In the genomic region with DNA sequence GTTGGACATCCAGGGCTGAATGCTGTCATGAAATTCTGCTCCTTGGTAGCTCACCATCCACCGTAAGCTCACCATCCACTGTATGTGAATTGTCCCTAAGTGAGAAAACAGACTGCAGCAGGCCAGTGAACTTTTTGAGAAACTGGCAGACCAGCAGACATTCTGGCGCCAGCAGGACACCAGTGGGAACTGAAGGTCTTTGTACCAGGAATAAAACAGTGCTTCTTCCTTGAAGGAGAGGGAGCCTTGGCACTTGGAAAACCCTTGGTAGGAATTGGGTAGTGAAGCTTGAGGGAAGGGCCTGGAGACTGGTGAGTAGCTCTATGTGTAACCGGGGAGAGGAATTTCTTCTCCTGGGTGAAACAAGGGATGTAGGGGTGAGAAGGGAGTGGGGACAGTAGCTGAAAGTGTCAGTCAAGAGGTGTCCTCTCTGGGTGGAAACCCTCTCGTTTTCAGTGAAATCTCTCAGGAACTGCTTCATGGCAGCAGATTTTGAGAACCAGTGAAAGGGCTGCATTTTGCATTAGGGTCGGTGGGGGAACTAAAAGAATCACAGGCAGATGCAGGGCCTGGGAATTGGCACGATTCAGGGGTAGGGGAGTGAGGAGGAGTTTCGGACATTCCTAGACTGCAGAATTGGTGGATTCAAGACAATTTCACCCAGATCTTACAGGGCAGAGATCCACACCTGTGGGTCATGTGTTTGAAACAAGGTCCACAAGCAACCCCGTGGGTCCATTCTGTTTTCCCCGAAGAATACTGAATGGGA, we compare ENCODE assay signal across 8 cellular contexts.
DNase-seq lines count a peak whose midpoint lies in the region; ATAC-seq and TF ChIP-seq lines count a peak whose summit lies in the region.

No MANE protein-coding gene starts in this region.

- H3K9me3 ChIP-seq in heart right ventricle (no peaks in the 10 kb centered on the region), mucosa of descending colon (no peaks in the 10 kb centered on the region), upper lobe of right lung (no peaks in the 10 kb centered on the region)

- H3K27ac Mint-ChIP-seq in brain: peak overlapping the region; percentile 52 to 82 (median 78)

- peaks cover 0 to 6% (median 0%) of the 10 kb centered on the region in 5 experiments for H3K9me3 Mint-ChIP-seq in brain

- DNase-seq in heart right ventricle (no peak), left ventricle myocardium superior (no peak), mucosa of descending colon (peak in 2 of 3 donors; percentile 52 to 55), upper lobe of right lung (no peak), AML-193 (lab: John Stamatoyannopoulos, UW) (no peak)
- DNase-seq in stimulated activated CD4-positive, alpha-beta T cell treated with anti-CD3 and anti-CD28 coated beads, Interleukin-4, amount 100 ng/mL, for 1 hour: no peak

- H3K36me3 ChIP-seq in heart right ventricle (no peaks in the 10 kb centered on the region), mucosa of descending colon (ENCODE audit: low read depth) (no peaks in the 10 kb centered on the region), upper lobe of right lung (no peaks in the 10 kb centered on the region)

- H3K4me1 Mint-ChIP-seq in brain: peaks cover 69% of the 10 kb centered on the region

- ATAC-seq in heart right ventricle: peak in 3 of 8 donors; percentile 9 to 30 (median 23)
- ATAC-seq in left ventricle myocardium superior: no peak
- peak; percentile 12 for ATAC-seq in mucosa of descending colon
- ATAC-seq in upper lobe of right lung: no peak
- no peak for ATAC-seq in HG02884 (IDR thresholded peaks at IDR 0.05; ENCODE audit: unreplicated experiment)

- peak overlapping the region in 8 of 10 donors; percentile 34 to 62 (median 52) for H3K4me3 ChIP-seq in heart right ventricle
- H3K4me3 ChIP-seq in mucosa of descending colon: no peak overlapping the region
- H3K4me3 ChIP-seq in upper lobe of right lung: peak overlapping the region; percentile 36

- H3K27me3 Mint-ChIP-seq in brain: peaks cover 9% of the 10 kb centered on the region

- H3K36me3 Mint-ChIP-seq in brain: no peaks in the 10 kb centered on the region

- H3K4me1 ChIP-seq in heart right ventricle (peaks cover 0 to 41% (median 21%) of the 10 kb centered on the region in 9 donors), mucosa of descending colon (ENCODE audit: low read depth) (peaks cover 21% of the 10 kb centered on the region), upper lobe of right lung (peaks cover 14% of the 10 kb centered on the region)

- H3K27me3 ChIP-seq in heart right ventricle: peaks cover 0 to 50% (median 43%) of the 10 kb centered on the region in 7 donors
- peaks cover 30% of the 10 kb centered on the region for H3K27me3 ChIP-seq in upper lobe of right lung

- WGBS in heart right ventricle, 2 donors: 47 to 48% methylated on average over 9 of the region's 9 CpGs

- peak overlapping the region in 6 of 10 donors; percentile 8 to 73 (median 40) for H3K27ac ChIP-seq in heart right ventricle
- no peak overlapping the region for H3K27ac ChIP-seq in upper lobe of right lung

- TF ChIP-seq CTCF in heart right ventricle (IDR thresholded peaks at IDR 0.05) (no peak), brain (conservative IDR thresholded peaks at IDR 0.05) (no peak), mucosa of descending colon (IDR thresholded peaks at IDR 0.05) (no peak), upper lobe of right lung (IDR thresholded peaks at IDR 0.05) (no peak)

- peak overlapping the region; percentile 85 to 91 (median 88) for H3K4me3 Mint-ChIP-seq in brain

- intact Hi-C loops in heart right ventricle (cut with DNase I) (loop anchor here in 3 of 10 donors (5.0 kb wide), 3 partner anchors 57 to 233 kb away; no protein-coding TSS in a partner anchor), left ventricle myocardium superior (cut with micrococcal nuclease) (no loop called here), mucosa of descending colon (cut with DNase I, micrococcal nuclease) (no loop called here), upper lobe of right lung (cut with DNase I) (no loop called here)

Comparison
In these comparisons a context has a peak if more than half of its experiments do, and no peak if none do; other contexts are left out.
1. DNase-seq: peak in mucosa of descending colon (2 of 3); none in heart right ventricle (0 of 2), left ventricle myocardium superior (single experiment), upper lobe of right lung (single experiment), AML-193 (0 of 2) and stimulated activated CD4-positive, alpha-beta T cell treated with anti-CD3 and anti-CD28 coated beads, Interleukin-4, amount 100 ng/mL, for 1 hour (single experiment).